1 cellular context compared by ENCODE assay signal in genomic region chr12:89632778-89633177, GRCh38.
A peak's percentile ranks its signal among the peaks of the same experiment; 100 is the strongest.
TF ChIP-seq lines count a peak whose summit lies in the region.

No MANE protein-coding gene starts in this region.

TF ChIP-seq in HepG2, 621 proteins besides CTCF, POLR2A, EP300 and RAD21 (continued from another document and continues in another):
- TF ChIP-seq ZBTB40 (IDR thresholded peaks at IDR 0.05) (no peak), ZBTB40 (CRISPR knock-in tag; IDR thresholded peaks at IDR 0.05) (no peak; the same call in 1 of the 2 replicates), TAF15 (IDR thresholded peaks at IDR 0.05; ENCODE audit: low read depth, low read length, poor library complexity, severe bottlenecking) (no peak), KDM6A (CRISPR knock-in tag; IDR thresholded peaks at IDR 0.05; ENCODE audit: low read depth) (peak; percentile 97), HMGXB3 (CRISPR knock-in tag; IDR thresholded peaks at IDR 0.05; ENCODE audit: borderline replicate concordance) (no peak), ARNTL (CRISPR knock-in tag; IDR thresholded peaks at IDR 0.05) (peak; percentile 31; the same call in 1 of the 2 replicates), ZNF639 (CRISPR knock-in tag; conservative IDR thresholded peaks at IDR 0.05) (no peak; the same call in 1 of the 2 replicates), SKI (IDR thresholded peaks at IDR 0.05; ENCODE audit: partially characterized antibody) (peak; percentile 70), NAIF1 (CRISPR knock-in tag; IDR thresholded peaks at IDR 0.05; ENCODE audit: borderline replicate concordance) (no peak), ISX (CRISPR knock-in tag; conservative IDR thresholded peaks at IDR 0.05) (no peak), ZNF678 (CRISPR knock-in tag; IDR thresholded peaks at IDR 0.05) (no peak), KLF13 (CRISPR knock-in tag; IDR thresholded peaks at IDR 0.05) (no peak), ZNF670 (CRISPR knock-in tag; IDR thresholded peaks at IDR 0.05; ENCODE audit: borderline replicate concordance) (no peak; the same call in 1 of the 2 replicates), HIVEP1 (CRISPR knock-in tag; IDR thresholded peaks at IDR 0.05) (no peak), TFDP1 (CRISPR knock-in tag; IDR thresholded peaks at IDR 0.05; ENCODE audit: borderline replicate concordance) (no peak; the same call in 1 of the 2 replicates), ZKSCAN8 (CRISPR knock-in tag; IDR thresholded peaks at IDR 0.05; ENCODE audit: borderline replicate concordance) (peak; percentile 93), MYPOP (CRISPR knock-in tag; IDR thresholded peaks at IDR 0.05) (no peak), DNMT1 (CRISPR knock-in tag; IDR thresholded peaks at IDR 0.05) (no peak), KLF16 (CRISPR knock-in tag; IDR thresholded peaks at IDR 0.05) (peak in 1 of 2 experiments; percentile 87; a peak in 1 of 4 replicates), AGO1 (IDR thresholded peaks at IDR 0.05; ENCODE audit: low read depth, low read length, poor library complexity, severe bottlenecking) (no peak), HINFP (CRISPR knock-in tag; IDR thresholded peaks at IDR 0.05; ENCODE audit: low read depth) (no peak), ADNP (CRISPR knock-in tag; IDR thresholded peaks at IDR 0.05) (no peak), HDAC2 (CRISPR knock-in tag; IDR thresholded peaks at IDR 0.05) (peak; percentile 97), SNAPC2 (CRISPR knock-in tag; IDR thresholded peaks at IDR 0.05) (no peak; the same call in 1 of the 2 replicates), MEIS1 (CRISPR knock-in tag; IDR thresholded peaks at IDR 0.05; ENCODE audit: borderline replicate concordance) (no peak), SYNCRIP (IDR thresholded peaks at IDR 0.05; ENCODE audit: insufficient read depth, low read depth, low read length) (no peak), ZNF546 (CRISPR knock-in tag; conservative IDR thresholded peaks at IDR 0.05) (no peak), ARID3A (IDR thresholded peaks at IDR 0.05; ENCODE audit: low read depth, low read length) (peak; percentile 95), ZNF503 (CRISPR knock-in tag; IDR thresholded peaks at IDR 0.05) (peak; percentile 96), ZNF543 (CRISPR knock-in tag; IDR thresholded peaks at IDR 0.05) (0 out of 2 replicates have a peak, but pooled peaks have one; percentile 60), BCL3 (CRISPR knock-in tag; IDR thresholded peaks at IDR 0.05) (no peak), TBP (CRISPR knock-in tag; IDR thresholded peaks at IDR 0.05) (no peak), ZNF484 (CRISPR knock-in tag; IDR thresholded peaks at IDR 0.05; ENCODE audit: borderline replicate concordance, low read depth) (no peak), TRIM24 (CRISPR knock-in tag; IDR thresholded peaks at IDR 0.05) (no peak)
